Comparison of ENCODE assay signal across 8 cellular contexts in genomic region chr12:49903700-49904423, GRCh38. TPM values are rescaled to one million over a fixed set of nuclear protein-coding genes. Genes with fewer than 3 reads are reported as not detected.
DNase-seq lines count a peak whose midpoint lies in the region; ATAC-seq and TF ChIP-seq lines count a peak whose summit lies in the region.

TSS of gene FAIM2 (minus strand) at chr12:49903900. CDS start at chr12:49903792, 108 bp downstream.

- H3K36me3 Mint-ChIP-seq in activated B cell treated with CpG ODN at 0.5 μM for 24 hours (ENCODE audit: low read depth), result no peaks in the 10 kb centered on the region

- no peak for TF ChIP-seq CTCF in activated B cell treated with CpG ODN at 0.5 μM for 24 hours (IDR thresholded peaks at IDR 0.05)
- no peak for TF ChIP-seq CTCF in lower lobe of right lung (IDR thresholded peaks at IDR 0.05)

- ATAC-seq in activated B cell treated with CpG ODN at 0.5 μM for 24 hours (ENCODE audit: low read depth) (peak; percentile 61), lower lobe of right lung (peak; percentile 49 to 74), GM21723 (IDR thresholded peaks at IDR 0.05; ENCODE audit: unreplicated experiment) (no peak), HG03460 (IDR thresholded peaks at IDR 0.05; ENCODE audit: unreplicated experiment) (no peak)

- H3K27ac ChIP-seq in lower lobe of right lung, result no peak within 1 kb of the TSS

- no peaks in the 10 kb centered on the region for H3K9me3 ChIP-seq in lower lobe of right lung

- H3K4me1 Mint-ChIP-seq in activated B cell treated with CpG ODN at 0.5 μM for 24 hours, result peaks cover 9% of the 10 kb centered on the region

- H3K4me3 ChIP-seq in lower lobe of right lung, result peak within 1 kb of the TSS; percentile 49

- peak within 1 kb of the TSS; percentile 78 for H3K4me3 Mint-ChIP-seq in activated B cell treated with CpG ODN at 0.5 μM for 24 hours

- peak; percentile 32 for DNase-seq in NCI-H1105 treated with DMSO at 0.1 percent for 48 hours (lab: John Stamatoyannopoulos, UW)
- DNase-seq in NCI-H1105 (lab: John Stamatoyannopoulos, UW), result no peak
- DNase-seq in activated B cell treated with CpG ODN at 0.5 μM for 24 hours, result no peak
- DNase-seq in cerebellar nuclear complex (lab: John Stamatoyannopoulos, UW), result peak; percentile 28 to 81
- peak; percentile 60 for DNase-seq in lower lobe of right lung
- peak; percentile 11 for DNase-seq in stimulated activated CD8-positive, alpha-beta memory T cell treated with anti-CD3 and anti-CD28 coated beads, Interleukin-12 subunit alpha, Interleukin-12 subunit beta, amount 100 ng/mL, for 1 hour (ENCODE audit: low read depth)

- H3K9me3 Mint-ChIP-seq in activated B cell treated with CpG ODN at 0.5 μM for 24 hours, result no peaks in the 10 kb centered on the region

- H3K27ac Mint-ChIP-seq in activated B cell treated with CpG ODN at 0.5 μM for 24 hours, result no peak within 1 kb of the TSS

- H3K27me3 Mint-ChIP-seq in activated B cell treated with CpG ODN at 0.5 μM for 24 hours, result peaks cover 35% of the 10 kb centered on the region

- intact Hi-C loops in activated B cell treated with CpG ODN at 0.5 μM for 24 hours (cut with micrococcal nuclease), result no loop called here
- intact Hi-C loops in lower lobe of right lung (cut with DNase I), result no loop called here

- H3K27me3 ChIP-seq in lower lobe of right lung (ENCODE audit: low read depth), result peaks cover 21% of the 10 kb centered on the region

- peaks cover 14% of the 10 kb centered on the region for H3K4me1 ChIP-seq in lower lobe of right lung

- no peaks in the 10 kb centered on the region for H3K36me3 ChIP-seq in lower lobe of right lung

- CTCF ChIA-PET in activated B cell treated with CpG ODN at 0.5 μM for 24 hours (lab: Charles Lee), result no interaction called here

- POLR2A ChIA-PET in activated B cell treated with CpG ODN at 0.5 μM for 24 hours (lab: Charles Lee), result no interaction called here

RNA-seq across cellular contexts. Expression of gene FAIM2, which starts in this region (rescaled TPM):
- total RNA-seq in activated B cell treated with CpG ODN at 0.5 μM for 24 hours (not detected in 2 replicates), lower lobe of right lung (2.9 TPM)

Comparison
In these comparisons a context has a peak if more than half of its experiments do, and no peak if none do; other contexts are left out.
1. DNase-seq: peak in NCI-H1105 treated with DMSO at 0.1 percent for 48 hours (single experiment), cerebellar nuclear complex (2 of 2), lower lobe of right lung (single experiment) and stimulated activated CD8-positive, alpha-beta memory T cell treated with anti-CD3 and anti-CD28 coated beads, Interleukin-12 subunit alpha, Interleukin-12 subunit beta, amount 100 ng/mL, for 1 hour (single experiment); none in NCI-H1105 (single experiment) and activated B cell treated with CpG ODN at 0.5 μM for 24 hours (single experiment).
2. Peak in ATAC-seq in activated B cell treated with CpG ODN at 0.5 μM for 24 hours; RNA of the gene not detected or under 1 TPM.
3. ATAC-seq: peak in lower lobe of right lung (2 of 2); none in GM21723 (single experiment) and HG03460 (single experiment).